In genomic region chr2:230322561-230323384, GRCh38 we compare ENCODE assay signal across 18 cellular contexts. TPM values are rescaled to one million over a fixed set of nuclear protein-coding genes. Genes with fewer than 3 reads are reported as not detected.
A peak's percentile ranks its signal among the peaks of the same experiment; 100 is the strongest.
DNase-seq lines count a peak whose midpoint lies in the region; ATAC-seq and TF ChIP-seq lines count a peak whose summit lies in the region.
"Had no signal": no experiment of that assay in that cellular context is flagged by ENCODE, and none has a peak within 500 bp of the region (broad histone marks: within the 10 kb centered on the region; RNA-seq: fewer than 3 reads in every experiment).

No MANE protein-coding gene starts in this region.

- H3K36me3 ChIP-seq in CD4-positive, CD25-positive, alpha-beta regulatory T cell (ENCODE audit: control insufficient read depth, insufficient read depth, low read length) = no peaks in the 10 kb centered on the region
- H3K36me3 ChIP-seq in OCI-LY3 (replicated peaks; ENCODE audit: low read depth, low read length) = peaks cover 6% of the 10 kb centered on the region
- no peaks in the 10 kb centered on the region for H3K36me3 ChIP-seq in effector memory CD4-positive, alpha-beta T cell (ENCODE audit: control insufficient read depth, insufficient read depth, low read length)
- H3K36me3 ChIP-seq: pancreas, sigmoid colon had no signal

- no peak overlapping the region for H3K4me3 ChIP-seq in AG04450 (ENCODE audit: low read depth, low read length)
- no peak overlapping the region for H3K4me3 ChIP-seq in CD4-positive, CD25-positive, alpha-beta regulatory T cell (ENCODE audit: low read depth, low read length)
- peak overlapping the region; percentile 55; the same call in 1 of the 2 replicates for H3K4me3 ChIP-seq in OCI-LY3 (ENCODE audit: low read length)
- H3K4me3 ChIP-seq in fibroblast of villous mesenchyme (ENCODE audit: low read depth, low read length) = no peak overlapping the region
- no peak overlapping the region for H3K4me3 ChIP-seq in effector memory CD4-positive, alpha-beta T cell (ENCODE audit: insufficient read depth, low read depth, low read length, poor library complexity, severe bottlenecking)
- H3K4me3 ChIP-seq: GM23338, pancreas, sigmoid colon had no signal

- no peak overlapping the region for H3K27ac ChIP-seq in AG04450 (ENCODE audit: low read depth, low read length)
- no peak overlapping the region for H3K27ac ChIP-seq in CD4-positive, CD25-positive, alpha-beta regulatory T cell (ENCODE audit: insufficient read depth, low read length, poor library complexity, severe bottlenecking)
- no peak overlapping the region for H3K27ac ChIP-seq in OCI-LY3 (ENCODE audit: low read length)
- H3K27ac ChIP-seq in effector memory CD4-positive, alpha-beta T cell (ENCODE audit: insufficient read depth, low read length, poor library complexity, severe bottlenecking) = no peak overlapping the region
- H3K27ac ChIP-seq: pancreas, sigmoid colon had no signal

- H3K27me3 Mint-ChIP-seq in CD4-positive, CD25-positive, alpha-beta regulatory T cell = no peaks in the 10 kb centered on the region

- H3K9me3 ChIP-seq in AG04450 (ENCODE audit: control insufficient read depth, insufficient read depth, low read length) (peaks cover 14% of the 10 kb centered on the region), OCI-LY3 (ENCODE audit: insufficient read depth, low read length) (peaks cover 4% of the 10 kb centered on the region; the same call in 1 of the 2 replicates)
- no peaks in the 10 kb centered on the region for H3K9me3 ChIP-seq in CD4-positive, CD25-positive, alpha-beta regulatory T cell (ENCODE audit: control insufficient read depth in 2 of 2, low read length in 2 of 2)
- no peaks in the 10 kb centered on the region for H3K9me3 ChIP-seq in effector memory CD4-positive, alpha-beta T cell (ENCODE audit: control insufficient read depth, low read length)
- H3K9me3 ChIP-seq: pancreas had no signal

- no peak overlapping the region for H3K9ac ChIP-seq in OCI-LY3 (ENCODE audit: low read length)

- intact Hi-C loops in left colon (cut with DNase I, micrococcal nuclease) = no loop called here

- H3K9me3 Mint-ChIP-seq in CD4-positive, CD25-positive, alpha-beta regulatory T cell = peaks cover 0 to 2% (median 0%) of the 10 kb centered on the region in 7 donors

- CTCF ChIA-PET in AG04450 (lab: Charles Lee) = interaction anchor here (0.6 kb wide), 1 partner anchor 73 kb away, joined by 6 read pairs; no protein-coding TSS in a partner anchor

- no peak for ATAC-seq in CD4-positive, CD25-positive, alpha-beta regulatory T cell (ENCODE audit: low read depth in 2 of 2)
- ATAC-seq in left colon = no peak
- ATAC-seq in HG03108 (IDR thresholded peaks at IDR 0.05; ENCODE audit: unreplicated experiment) = no peak
- ATAC-seq: activated CD4-positive, CD25-positive, alpha-beta regulatory T cell treated with anti-CD3 and anti-CD28 coated beads, Interleukin-2, amount 50 U/mL, for 24 hours; GM23338; pancreas; PC-3 had no signal

- H2AFZ ChIP-seq in OCI-LY3 (ENCODE audit: low read depth, low read length) = no peak overlapping the region
- H2AFZ ChIP-seq: GM23338 had no signal

- H3K4me2 ChIP-seq in OCI-LY3 (ENCODE audit: low read length) = peak overlapping the region; percentile 59
- H3K4me2 ChIP-seq: GM23338 had no signal

- peak overlapping the region in 2 of 3 donors; percentile 55 to 68 for H3K27ac Mint-ChIP-seq in CD4-positive, CD25-positive, alpha-beta regulatory T cell
- H3K27ac Mint-ChIP-seq: GM23338 had no signal

- no peaks in the 10 kb centered on the region for H3K36me3 Mint-ChIP-seq in CD4-positive, CD25-positive, alpha-beta regulatory T cell

- peak overlapping the region in 2 of 4 donors; percentile 22 to 82 for H3K4me3 Mint-ChIP-seq in CD4-positive, CD25-positive, alpha-beta regulatory T cell
- H3K4me3 Mint-ChIP-seq: GM23338 had no signal

- POLR2A ChIA-PET in AG04450 (lab: Yijun Ruan, JAX) = no interaction called here

- no peaks in the 10 kb centered on the region for H3K27me3 ChIP-seq in AG04450 (ENCODE audit: control insufficient read depth, insufficient read depth, low read length)
- H3K27me3 ChIP-seq in CD4-positive, CD25-positive, alpha-beta regulatory T cell (ENCODE audit: control insufficient read depth, insufficient read depth, low read length) = no peaks in the 10 kb centered on the region
- H3K27me3 ChIP-seq in OCI-LY3 (ENCODE audit: low read depth, low read length) = no peaks in the 10 kb centered on the region
- H3K27me3 ChIP-seq in effector memory CD4-positive, alpha-beta T cell (replicated peaks; ENCODE audit: control insufficient read depth, insufficient read depth, low read length, poor library complexity, severe bottlenecking) = no peaks in the 10 kb centered on the region
- H3K27me3 ChIP-seq: pancreas, sigmoid colon had no signal

- H3K4me1 Mint-ChIP-seq in CD4-positive, CD25-positive, alpha-beta regulatory T cell = peaks cover 12 to 89% (median 57%) of the 10 kb centered on the region in 4 donors

- peaks cover 64% of the 10 kb centered on the region for H3K4me1 ChIP-seq in CD4-positive, CD25-positive, alpha-beta regulatory T cell (ENCODE audit: control insufficient read depth, insufficient read depth, low read length, poor library complexity, severe bottlenecking)
- H3K4me1 ChIP-seq in OCI-LY3 (ENCODE audit: low read length) = peaks cover 43% of the 10 kb centered on the region
- H3K4me1 ChIP-seq in effector memory CD4-positive, alpha-beta T cell (ENCODE audit: control insufficient read depth, insufficient read depth, low read length, poor library complexity, severe bottlenecking) = peaks cover 37% of the 10 kb centered on the region
- H3K4me1 ChIP-seq: pancreas had no signal

- 0 out of 2 replicates have a peak, but pooled peaks have one; percentile 28 for TF ChIP-seq CTCF in AG04450 (IDR thresholded peaks at IDR 0.05; ENCODE audit: low read depth, low read length)
- TF ChIP-seq CTCF in OCI-LY3 (IDR thresholded peaks at IDR 0.05; ENCODE audit: low read depth, low read length) = no peak; the same call in 1 of the 2 replicates
- TF ChIP-seq CTCF in fibroblast of villous mesenchyme (IDR thresholded peaks at IDR 0.05; ENCODE audit: insufficient read depth, low read depth, low read length) = peak; percentile 29

- no peaks in the 10 kb centered on the region for H4K20me1 ChIP-seq in OCI-LY3 (ENCODE audit: insufficient read depth, low read length)

- DNase-seq in AG04450 (ENCODE audit: low read depth, low spot score) = no peak
- DNase-seq in CD4-positive, CD25-positive, alpha-beta regulatory T cell = no peak
- no peak for DNase-seq in fibroblast of villous mesenchyme (ENCODE audit: low read depth)
- DNase-seq in left colon = no peak
- DNase-seq in effector memory CD4-positive, alpha-beta T cell = no peak
- DNase-seq in foreskin melanocyte = no peak
- DNase-seq: activated gamma-delta T cell treated with Interleukin-2 at 50 U/mL for 16 hours; AML-193; PC-3; SIG-M5; sigmoid colon; stimulated activated naive CD4-positive, alpha-beta T cell treated with Interleukin-2 at 50 U/mL for 16 hours; trophoblast cell had no signal

- no peaks in the 10 kb centered on the region for H3K79me2 ChIP-seq in OCI-LY3 (ENCODE audit: low read length)

RNA-seq across cellular contexts. Expression of gene SP140L, which starts 4.2 kb away (rescaled TPM):
- 11.4 and 13.4 TPM in 2 replicates for polyA plus RNA-seq in AG04450 (2011; rRNA removed)
- polyA minus RNA-seq in AG04450 (2011; rRNA and poly(A)+ RNA removed) = 8.9 and 13.1 TPM in 2 replicates
- 68.5 TPM for total RNA-seq in CD4-positive, CD25-positive, alpha-beta regulatory T cell
- polyA plus RNA-seq in CD4-positive, CD25-positive, alpha-beta regulatory T cell = 10 to 100 TPM; 14.3 to 25.9 (median 22.6) TPM
- total RNA-seq in fibroblast of villous mesenchyme = 12.6 and 16.8 TPM in 2 replicates
- 10 to 100 TPM; 18.6 to 23.4 TPM for total RNA-seq in left colon
